8 cellular contexts compared by ENCODE assay signal in the genomic region with DNA sequence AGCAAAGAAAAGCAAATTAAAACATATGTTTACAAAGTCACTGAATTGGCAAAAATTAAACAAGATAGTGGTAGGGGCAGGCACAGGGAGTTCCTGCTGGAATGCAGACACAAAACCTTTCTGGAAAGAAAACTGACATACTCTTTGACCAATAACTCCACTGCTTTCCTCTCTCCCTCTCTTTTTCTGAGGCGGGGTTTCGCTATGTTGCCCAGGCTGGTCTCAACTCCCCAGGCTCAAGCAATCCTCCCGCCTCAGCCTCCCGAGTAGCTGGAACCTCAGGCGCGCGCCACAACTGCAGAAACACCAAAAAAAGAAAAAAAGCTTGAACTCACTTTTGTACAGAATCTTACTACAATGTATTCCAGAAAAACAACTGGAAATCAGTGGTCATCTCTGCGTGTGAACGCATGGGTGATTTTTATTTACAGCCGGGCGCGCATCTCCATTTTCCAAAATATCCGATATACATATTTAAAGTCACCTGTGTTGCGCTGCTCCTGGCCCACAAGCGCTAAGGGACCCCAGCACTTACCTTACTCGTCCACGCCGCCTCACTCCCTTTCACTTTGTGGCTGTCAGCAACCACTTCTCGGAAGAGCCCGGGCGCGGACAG. TPM values are rescaled to one million over a fixed set of nuclear protein-coding genes. Genes with fewer than 3 reads are reported as not detected.
DNase-seq lines count a peak whose midpoint lies in the region; ATAC-seq and TF ChIP-seq lines count a peak whose summit lies in the region.

No MANE protein-coding gene starts in this region.

- ATAC-seq in left lobe of liver (peak; percentile 43), GM19035 (IDR thresholded peaks at IDR 0.05; ENCODE audit: unreplicated experiment) (no peak)

- intact Hi-C loops in OCI-LY7 (cut with micrococcal nuclease; ENCODE audit: unreplicated experiment): loop anchor here (1.0 to 10.0 kb wide), 6 partner anchors 85 to 528 kb away; partner anchors contain the start of genes ATXN1L, DHODH, PHLPP2 and ZNF821

- CTCF ChIA-PET in OCI-LY7 (lab: Charles Lee; ENCODE audit: unreplicated experiment): no interaction called here

- H3K4me3 ChIP-seq in OCI-LY7 (ENCODE audit: low read depth, low read length, poor library complexity, severe bottlenecking): peak overlapping the region; percentile 96
- peak overlapping the region; percentile 93 for H3K4me3 ChIP-seq in choroid plexus epithelial cell (ENCODE audit: low read depth, low read length)

- no TSS peak for BruUV-seq in OCI-LY7 (replicated peaks; lab: Mats Ljungman, UMichigan)

- H3K9me3 ChIP-seq in OCI-LY7 (ENCODE audit: low read length): no peaks in the 10 kb centered on the region

- H3K9me2 ChIP-seq in OCI-LY7 (ENCODE audit: insufficient read depth, low read length): no peaks in the 10 kb centered on the region

- no peak for TF ChIP-seq CTCF in OCI-LY7 (conservative IDR thresholded peaks at IDR 0.05; ENCODE audit: low read length)
- TF ChIP-seq CTCF in choroid plexus epithelial cell (conservative IDR thresholded peaks at IDR 0.05; ENCODE audit: low read depth, low read length): no peak

- H3K27ac ChIP-seq in OCI-LY7 (ENCODE audit: low read depth, low read length, poor library complexity, severe bottlenecking) (peak overlapping the region; percentile 64), substantia nigra (ENCODE audit: low read depth, low read length, poor library complexity, severe bottlenecking) (peak overlapping the region; percentile 88)

- DNase-seq in activated CD4-positive, alpha-beta T cell treated with anti-CD3 and anti-CD28 coated beads for 48 hours: peak; percentile 12
- no peak for DNase-seq in activated CD4-positive, alpha-beta T cell treated with anti-CD3 and anti-CD28 coated beads for 4 hours
- DNase-seq in OCI-LY7 (ENCODE audit: low spot score) (no peak), choroid plexus epithelial cell (ENCODE audit: low read depth) (peak; percentile 84), left lobe of liver (ENCODE audit: low spot score) (no peak), substantia nigra (lab: John Stamatoyannopoulos, UW) (no peak), NCI-H774 (lab: John Stamatoyannopoulos, UW) (no peak)

- H3K79me2 ChIP-seq in OCI-LY7 (ENCODE audit: insufficient read depth, low read depth, low read length): peaks cover 49% of the 10 kb centered on the region

- H3K4me1 ChIP-seq in OCI-LY7 (ENCODE audit: insufficient read depth, low read length, poor library complexity, severe bottlenecking): peaks cover 29% of the 10 kb centered on the region

- H2AFZ ChIP-seq in OCI-LY7 (ENCODE audit: low read length): peak overlapping the region; percentile 66; the same call in 1 of the 2 replicates

- H4K20me1 ChIP-seq in OCI-LY7 (ENCODE audit: insufficient read depth, low read length): peaks cover 5% of the 10 kb centered on the region; the same call in 1 of the 2 replicates

- peaks cover 46% of the 10 kb centered on the region for H3K36me3 ChIP-seq in OCI-LY7 (ENCODE audit: insufficient read depth, low read length)

- POLR2A ChIA-PET in OCI-LY7 (lab: Charles Lee): interaction anchor here (0.7 to 1.6 kb wide), 4 partner anchors 10 to 30 kb away, joined by 3 to 4 read pairs (median 3); partner anchors contain the start of gene HPR

- peak overlapping the region; percentile 84 for H3K4me2 ChIP-seq in OCI-LY7 (ENCODE audit: low read length)

RNA-seq across cellular contexts. Expression of gene TXNL4B, which starts 0.5 kb away (rescaled TPM):
- total RNA-seq in OCI-LY7 (2014; rRNA removed; shearing (Covaris generic)): 7.9 and 9.5 TPM in 2 replicates
- total RNA-seq in OCI-LY7 (2022) (14.5 and 16.4 TPM in 2 replicates), left lobe of liver (9.6 TPM)

RNA-seq across cellular contexts. Expression of gene DHX38, which starts 0.7 kb away (rescaled TPM):
- 56.6 and 71.9 TPM in 2 replicates for total RNA-seq in OCI-LY7 (2014; rRNA removed; shearing (Covaris generic))
- total RNA-seq in OCI-LY7 (2022): 84.7 and 86.5 TPM in 2 replicates
- 26.4 TPM for total RNA-seq in left lobe of liver

RNA-seq across cellular contexts. Expression of gene HPR, which starts 29.9 kb away (rescaled TPM):
- total RNA-seq in OCI-LY7 (2014; rRNA removed; shearing (Covaris generic)): not detected in 2 replicates
- total RNA-seq in OCI-LY7 (2022) (not detected in 2 replicates), left lobe of liver (110 TPM)

RNA-seq across cellular contexts. Expression of gene HP, which starts 38.6 kb away (rescaled TPM):
- not detected in 2 replicates for total RNA-seq in OCI-LY7 (2014; rRNA removed; shearing (Covaris generic))
- total RNA-seq in OCI-LY7 (2022) (not detected in 2 replicates), left lobe of liver (47,876 TPM)

Comparison
In these comparisons a context has a peak if more than half of its experiments do, and no peak if none do; other contexts are left out.
1. DNase-seq: peak in activated CD4-positive, alpha-beta T cell treated with anti-CD3 and anti-CD28 coated beads for 48 hours (single experiment) and choroid plexus epithelial cell (single experiment); none in activated CD4-positive, alpha-beta T cell treated with anti-CD3 and anti-CD28 coated beads for 4 hours (0 of 2), OCI-LY7 (single experiment), left lobe of liver (single experiment), substantia nigra (0 of 49) and NCI-H774 (single experiment).
2. RNA of gene HPR, which starts 29.9 kb away (total RNA-seq): 110 TPM in left lobe of liver (single experiment); not detected in OCI-LY7; every median in the first group is over 100 times any median in the second.